Comparison of ENCODE assay signal across 8 cellular contexts in genomic region chr1:83151167-83151898, GRCh38.
DNase-seq lines count a peak whose midpoint lies in the region; ATAC-seq and TF ChIP-seq lines count a peak whose summit lies in the region.
"Not testable (repeated sequence)": the region's sequence is repeated elsewhere in the genome, so short reads cannot be mapped to it uniquely, and the experiment has no call there.

No MANE protein-coding gene starts in this region.

- TF ChIP-seq CTCF in IMR-90 (conservative IDR thresholded peaks at IDR 0.05; ENCODE audit: low read depth, low read length); body of pancreas (IDR thresholded peaks at IDR 0.05); kidney epithelial cell (IDR thresholded peaks at IDR 0.05; ENCODE audit: insufficient read depth, low read length, poor library complexity, severe bottlenecking); ovary (IDR thresholded peaks at IDR 0.05); testis (IDR thresholded peaks at IDR 0.05): not testable (repeated sequence)

- no CpG with 5 or more reads among the region's 3 CpGs for WGBS in IMR-90 (ENCODE audit: extremely low coverage in 2 of 2, insufficient read length in 1 of 2), 2 experiments
- 76 to 84% methylated on average over 3 of the region's 3 CpGs for WGBS in body of pancreas, 2 donors
- WGBS in ovary, 3 donors = 54 to 61% (median 56%) methylated on average over 2 to 3 of the region's 3 CpGs
- 66 to 72% methylated on average over 2 to 3 of the region's 3 CpGs for WGBS in testis, 2 donors

- not testable (repeated sequence) for H3K9me3 ChIP-seq in IMR-90 (ENCODE audit: control insufficient read depth, insufficient read depth, low read length); SJSA1 (replicated peaks); body of pancreas; ovary; testis

- intact Hi-C loops in IMR-90 (cut with micrococcal nuclease); body of pancreas (cut with DNase I); ovary (cut with DNase I); testis (cut with DNase I; ENCODE audit: low total_unique reads): not testable (repeated sequence)

- not testable (repeated sequence) for H3K4me3 ChIP-seq in IMR-90 (ENCODE audit: insufficient read depth, low read depth, low read length); SJSA1; body of pancreas; kidney epithelial cell (ENCODE audit: low read depth, low read length); ovary; testis

- not testable (repeated sequence) for TF ChIP-seq RAD21 in IMR-90 (IDR thresholded peaks at IDR 0.05; ENCODE audit: low read length)

- not testable (repeated sequence) for BruUV-seq in IMR-90 (replicated peaks; lab: Mats Ljungman, UMichigan)

- H4K5ac ChIP-seq in IMR-90 (ENCODE audit: low read depth, low read length) = not testable (repeated sequence)

- not testable (repeated sequence) for H4K91ac ChIP-seq in IMR-90 (ENCODE audit: insufficient read depth, low read depth, low read length)

- H3K4me1 ChIP-seq in IMR-90 (ENCODE audit: control insufficient read depth, insufficient read depth, low read length); SJSA1 (replicated peaks); body of pancreas; ovary (ENCODE audit: insufficient read depth); testis: not testable (repeated sequence)

- CTCF ChIA-PET in IMR-90 (lab: Yijun Ruan, JAX) = not testable (repeated sequence)

- in situ Hi-C loops in IMR-90 (cut with MboI; ENCODE audit: low sequenced_read_pairs) = not testable (repeated sequence)

- H2AFZ ChIP-seq in IMR-90 (replicated peaks; ENCODE audit: low read length, poor library complexity) = not testable (repeated sequence)

- H3K27me3 ChIP-seq in IMR-90 (ENCODE audit: control insufficient read depth, insufficient read depth, low read length); SJSA1 (replicated peaks); body of pancreas; kidney epithelial cell (ENCODE audit: control insufficient read depth, insufficient read depth, low read length); ovary; testis: not testable (repeated sequence)

- dilution Hi-C loops in IMR-90 (cut with HindIII; ENCODE audit: low sequenced_read_pairs, unreplicated experiment) = not testable (repeated sequence)

- not testable (repeated sequence) for H2BK20ac ChIP-seq in IMR-90 (ENCODE audit: low read depth, low read length)

- POLR2A ChIA-PET in IMR-90 (lab: Charles Lee; ENCODE audit: unreplicated experiment) = not testable (repeated sequence)

- not testable (repeated sequence) for H3K36me3 ChIP-seq in IMR-90 (ENCODE audit: control insufficient read depth, insufficient read depth, low read length); SJSA1; body of pancreas (replicated peaks in 1 of 2; ENCODE audit: insufficient read depth in 1 of 2, low read depth in 2 of 2); kidney epithelial cell (ENCODE audit: control insufficient read depth, insufficient read depth, low read length); ovary; testis (ENCODE audit: low read depth, missing control alignments)

- not testable (repeated sequence) for H3K9me1 ChIP-seq in IMR-90 (ENCODE audit: insufficient read depth, low read length)

- TF ChIP-seq EP300 in ovary (IDR thresholded peaks at IDR 0.05) = not testable (repeated sequence)

- not testable (repeated sequence) for H3K23ac ChIP-seq in IMR-90 (ENCODE audit: low read depth, low read length)

- H2BK5ac ChIP-seq in IMR-90 (ENCODE audit: low read depth, low read length, poor library complexity, severe bottlenecking) = not testable (repeated sequence)

- not testable (repeated sequence) for H4K20me1 ChIP-seq in IMR-90 (ENCODE audit: insufficient read depth, low read length)

- TF ChIP-seq POLR2A in IMR-90 (IDR thresholded peaks at IDR 0.05; ENCODE audit: low read depth, low read length); body of pancreas (IDR thresholded peaks at IDR 0.05); ovary (IDR thresholded peaks at IDR 0.05); testis (IDR thresholded peaks at IDR 0.05): not testable (repeated sequence)

- peak; percentile 94 for ATAC-seq in IMR-90 (ENCODE audit: low read depth)
- peak; percentile 84 for ATAC-seq in body of pancreas

- H2AK9ac ChIP-seq in IMR-90 (replicated peaks; ENCODE audit: low read depth, low read length, poor library complexity) = not testable (repeated sequence)

- H2BK120ac ChIP-seq in IMR-90 (ENCODE audit: low read depth, low read length) = not testable (repeated sequence)

- not testable (repeated sequence) for H3K9ac ChIP-seq in IMR-90 (ENCODE audit: low read depth, low read length)

- not testable (repeated sequence) for H3K14ac ChIP-seq in IMR-90 (replicated peaks; ENCODE audit: low read depth, low read length)

- H3K27ac ChIP-seq in IMR-90 (ENCODE audit: insufficient read depth, low read length); SJSA1; body of pancreas; ovary: not testable (repeated sequence)
- peak overlapping the region; percentile 63 to 73 for H3K27ac ChIP-seq in testis

- not testable (repeated sequence) for H3K4ac ChIP-seq in IMR-90 (ENCODE audit: low read depth, low read length)

- not testable (repeated sequence) for H2BK15ac ChIP-seq in IMR-90 (ENCODE audit: low read depth, low read length)

- H3K56ac ChIP-seq in IMR-90 (ENCODE audit: extremely low read depth, insufficient read depth, low read length) = not testable (repeated sequence)

- not testable (repeated sequence) for H3K4me2 ChIP-seq in IMR-90 (ENCODE audit: low read depth, low read length)

- not testable (repeated sequence) for H2AK5ac ChIP-seq in IMR-90 (ENCODE audit: low read depth, low read length)

- not testable (repeated sequence) for H4K8ac ChIP-seq in IMR-90 (ENCODE audit: low read depth in 2 of 2, low read length in 2 of 2)

- H3K79me1 ChIP-seq in IMR-90 (ENCODE audit: low read depth in 1 of 2, low read length in 2 of 2) = not testable (repeated sequence)

- H3K18ac ChIP-seq in IMR-90 (ENCODE audit: low read depth, low read length) = not testable (repeated sequence)

- DNase-seq in Ammon's horn (ENCODE audit: low spot score) = peak; percentile 3
- peak; percentile 50 for DNase-seq in IMR-90
- DNase-seq in SJSA1 (ENCODE audit: low read depth in 1 of 2, low spot score in 2 of 2) = peak; percentile 9 to 40
- DNase-seq in body of pancreas = peak in 3 of 4 donors; percentile 11 to 34 (median 27)
- peak; percentile 76 for DNase-seq in fibroblast of peridontal ligament (ENCODE audit: extremely low read depth)
- peak; percentile 29 for DNase-seq in kidney epithelial cell (ENCODE audit: low read depth)
- peak; percentile 29 to 56 (median 32) for DNase-seq in ovary
- peak; percentile 66 for DNase-seq in testis

Comparison
In these comparisons a context has a peak if more than half of its experiments do, and no peak if none do; other contexts are left out.
1. DNase-seq: peak in every context shown above with its lines; median percentile 76 in fibroblast of peridontal ligament; 66 in testis; 50 in IMR-90; 32 in ovary; 29 in kidney epithelial cell; 27 in body of pancreas; 24 in SJSA1; 3 in Ammon's horn.